11 cellular contexts compared by ENCODE assay signal in the genomic region with DNA sequence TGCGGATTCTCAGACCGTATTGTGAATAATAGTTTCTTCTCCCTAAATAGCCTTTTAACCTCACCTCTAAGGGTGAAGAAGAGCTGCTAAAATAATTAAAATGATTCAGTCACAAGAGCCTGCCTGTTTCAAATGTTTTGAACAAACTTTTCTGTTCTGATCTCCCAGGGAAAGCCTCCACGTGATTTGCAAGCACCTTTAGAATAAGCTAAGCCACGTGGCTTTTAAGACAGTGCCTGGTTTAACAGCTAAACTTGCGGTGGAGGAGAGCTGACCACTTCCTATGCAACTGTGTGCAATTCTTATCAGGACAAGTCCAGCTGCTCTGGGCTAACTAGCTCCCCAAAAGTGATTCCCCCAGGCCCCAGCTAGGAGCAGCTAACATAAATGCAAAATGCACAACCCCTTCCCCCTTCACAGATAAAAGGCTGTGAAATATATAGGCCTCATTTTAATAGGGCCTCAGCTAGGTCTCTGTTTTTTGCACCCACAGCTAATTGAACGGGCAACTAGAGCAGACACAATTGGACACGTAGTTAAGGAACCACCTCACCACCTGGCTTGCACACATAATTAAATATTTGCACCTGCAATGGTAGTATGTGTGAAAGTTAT.
A peak's percentile ranks its signal among the peaks of the same experiment; 100 is the strongest.
DNase-seq lines count a peak whose midpoint lies in the region; ATAC-seq, FAIRE-seq and TF ChIP-seq lines count a peak whose summit lies in the region.
"Had no signal": no experiment of that assay in that cellular context is flagged by ENCODE, and none has a peak within 500 bp of the region (broad histone marks: within the 10 kb centered on the region; RNA-seq: fewer than 3 reads in every experiment).

No MANE protein-coding gene starts in this region.

- BruUV-seq in HepG2 (replicated peaks; lab: Mats Ljungman, UMichigan), result no TSS peak

- in situ Hi-C loops in GM13977 (cut with MboI; ENCODE audit: low pct_unique_long_range_greater_than_20kb, low sequenced_read_pairs, unreplicated experiment) (no loop called here), HepG2 (cut with HindIII; ENCODE audit: extremely low pct_ligation_motif_present, low pct_unique_long_range_greater_than_20kb) (no loop called here)

- FAIRE-seq in kidney (lab: Jason Lieb, UNC) (no peak), HepG2 (lab: Jason Lieb, UNC) (no peak)

- CTCF ChIA-PET in HepG2 (lab: Yijun Ruan, JAX; ENCODE audit: low intra/inter-chr PET ratio, low total read pairs), result no interaction called here

- H2AFZ ChIP-seq in HepG2 (ENCODE audit: low read length), result no peak overlapping the region

- H3K36me3 ChIP-seq in KOPT-K1 (ENCODE audit: insufficient read depth, low read length), result no peaks in the 10 kb centered on the region
- no peaks in the 10 kb centered on the region for H3K36me3 ChIP-seq in kidney (ENCODE audit: control insufficient read depth in 1 of 2, insufficient read depth in 2 of 2, low read length in 2 of 2)
- H3K36me3 ChIP-seq in uterus, result no peaks in the 10 kb centered on the region
- no peaks in the 10 kb centered on the region for H3K36me3 ChIP-seq in HepG2 (replicated peaks in 1 of 2; ENCODE audit: control insufficient read depth in 1 of 2, insufficient read depth in 2 of 2, low read length in 2 of 2)
- H3K36me3 ChIP-seq: MG63 had no signal

- TF ChIP-seq RAD21 in HepG2 (CRISPR knock-in tag; IDR thresholded peaks at IDR 0.05), result no peak

- POLR2A ChIA-PET in HepG2 (lab: Yijun Ruan, JAX), result no interaction called here

- intact Hi-C loops in kidney (cut with DNase I) (no loop called here), uterus (cut with DNase I; ENCODE audit: low total_unique reads) (no loop called here), HepG2 (cut with micrococcal nuclease; ENCODE audit: unreplicated experiment) (no loop called here)

- no peak overlapping the region for H3K4me3 ChIP-seq in cardiac fibroblast (replicated peaks in 1 of 2; ENCODE audit: low read depth in 2 of 2, low read length in 2 of 2)
- no peak overlapping the region for H3K4me3 ChIP-seq in kidney (ENCODE audit: low read length in 2 of 2)
- H3K4me3 ChIP-seq in uterus, result no peak overlapping the region
- no peak overlapping the region for H3K4me3 ChIP-seq in HepG2 (replicated peaks in 1 of 3; ENCODE audit: insufficient read depth in 1 of 3, low read depth in 2 of 3, low read length in 3 of 3)
- H3K4me3 ChIP-seq: MG63 had no signal

- H3K27me3 ChIP-seq in uterus, result no peaks in the 10 kb centered on the region
- no peaks in the 10 kb centered on the region for H3K27me3 ChIP-seq in HepG2 (ENCODE audit: control insufficient read depth in 1 of 2, insufficient read depth in 2 of 2, low read length in 2 of 2)
- H3K27me3 ChIP-seq: MG63 had no signal

- 30% methylated on average over 7 of the region's 7 CpGs for WGBS in HepG2 (ENCODE audit: low lambda C conversion rate)

- H3K4me2 ChIP-seq in HepG2 (ENCODE audit: low read depth, low read length), result no peak overlapping the region

- peak; percentile 11 for DNase-seq in GM13977 (ENCODE audit: low spot score)
- DNase-seq in cardiac fibroblast (ENCODE audit: low read depth in 2 of 2), result peak; percentile 8 to 24
- no peak for DNase-seq in kidney
- DNase-seq in stimulated activated CD4-positive, alpha-beta T cell treated with anti-CD3 and anti-CD28 coated beads, Interleukin-1b, Interleukin-23, amount 100 ng/mL, for 48 hours, result no peak
- DNase-seq in uterus, result no peak
- no peak for DNase-seq in HepG2 (ENCODE audit: low spot score)
- DNase-seq: EL; MG63; naive thymus-derived CD8-positive, alpha-beta T cell had no signal

- H3K9me3 ChIP-seq in KOPT-K1 (ENCODE audit: insufficient read depth, low read length, poor library complexity, severe bottlenecking) (peaks cover 20% of the 10 kb centered on the region), kidney (ENCODE audit: control insufficient read depth in 1 of 2, low read length in 2 of 2) (no peaks in the 10 kb centered on the region), uterus (no peaks in the 10 kb centered on the region), HepG2 (ENCODE audit: low read length) (no peaks in the 10 kb centered on the region)
- H3K9me3 ChIP-seq: MG63 had no signal

- H3K9ac ChIP-seq in kidney (ENCODE audit: low read length in 2 of 2), result no peak overlapping the region
- no peak overlapping the region for H3K9ac ChIP-seq in HepG2 (ENCODE audit: insufficient read depth, low read depth, low read length)

- peak overlapping the region; percentile 79 for H3K27ac ChIP-seq in KOPT-K1 (ENCODE audit: low read depth, low read length, poor library complexity, severe bottlenecking)
- H3K27ac ChIP-seq in kidney (ENCODE audit: low read depth in 2 of 2, low read length in 2 of 2), result no peak overlapping the region
- H3K27ac ChIP-seq in uterus, result no peak overlapping the region
- H3K27ac ChIP-seq in HepG2 (ENCODE audit: extremely low read length, insufficient read depth, low read length), result no peak overlapping the region

- H4K20me1 ChIP-seq in HepG2 (ENCODE audit: insufficient read depth, low read length), result no peaks in the 10 kb centered on the region

- no peaks in the 10 kb centered on the region for H3K79me2 ChIP-seq in HepG2 (ENCODE audit: insufficient read depth, low read length)

- TF ChIP-seq POLR2A in uterus (IDR thresholded peaks at IDR 0.05), result no peak
- TF ChIP-seq POLR2A in HepG2 (IDR thresholded peaks at IDR 0.05; ENCODE audit: insufficient read depth in 1 of 2, low read depth in 2 of 2, low read length in 2 of 2), result no peak

- TF ChIP-seq CTCF in GM13977 (IDR thresholded peaks at IDR 0.05; ENCODE audit: extremely low read depth, insufficient read depth, missing control alignments) (no peak), cardiac fibroblast (IDR thresholded peaks at IDR 0.05; ENCODE audit: low read depth, low read length) (no peak), kidney (IDR thresholded peaks at IDR 0.05; ENCODE audit: borderline replicate concordance, extremely low read depth, insufficient read depth) (no peak), uterus (IDR thresholded peaks at IDR 0.05) (no peak), HepG2 (CRISPR knock-in tag; IDR thresholded peaks at IDR 0.05) (no peak)

- TF ChIP-seq EP300 in HepG2 (IDR thresholded peaks at IDR 0.05; ENCODE audit: low read depth in 2 of 2, low read length in 2 of 2) (no peak), HepG2 (CRISPR knock-in tag; IDR thresholded peaks at IDR 0.05; ENCODE audit: borderline replicate concordance) (no peak)

- ATAC-seq in GM21723 (IDR thresholded peaks at IDR 0.05; ENCODE audit: unreplicated experiment) (peak; percentile 95), HepG2 (no peak)
- ATAC-seq: naive thymus-derived CD8-positive, alpha-beta T cell had no signal

- H3K4me1 ChIP-seq in kidney (ENCODE audit: control insufficient read depth in 1 of 2, insufficient read depth in 1 of 2, low read depth in 1 of 2, low read length in 2 of 2), result no peaks in the 10 kb centered on the region
- H3K4me1 ChIP-seq in uterus, result no peaks in the 10 kb centered on the region
- no peaks in the 10 kb centered on the region for H3K4me1 ChIP-seq in HepG2 (ENCODE audit: insufficient read depth, low read length)

TF ChIP-seq in HepG2, 621 proteins besides CTCF, POLR2A, EP300 and RAD21:
- TF ChIP-seq ZNF3 (CRISPR knock-in tag; IDR thresholded peaks at IDR 0.05), result no peak
- TF ChIP-seq XBP1 (CRISPR knock-in tag; IDR thresholded peaks at IDR 0.05), result no peak
- TF ChIP-seq CC2D1A (CRISPR knock-in tag; IDR thresholded peaks at IDR 0.05), result no peak
- TF ChIP-seq ZNF562 (CRISPR knock-in tag; IDR thresholded peaks at IDR 0.05; ENCODE audit: borderline replicate concordance), result no peak
- no peak for TF ChIP-seq ZSCAN20 (CRISPR knock-in tag; IDR thresholded peaks at IDR 0.05; ENCODE audit: borderline replicate concordance)
- no peak for TF ChIP-seq ZNF569 (CRISPR knock-in tag; IDR thresholded peaks at IDR 0.05; ENCODE audit: borderline replicate concordance)
TF ChIP-seq in HepG2: peak in this region for 0.

Comparison
In these comparisons a context has a peak if more than half of its experiments do, and no peak if none do; other contexts are left out.
1. DNase-seq: peak in GM13977 (single experiment) and cardiac fibroblast (2 of 2); none in kidney (single experiment), stimulated activated CD4-positive, alpha-beta T cell treated with anti-CD3 and anti-CD28 coated beads, Interleukin-1b, Interleukin-23, amount 100 ng/mL, for 48 hours (single experiment), uterus (0 of 2) and HepG2 (single experiment).